12 cellular contexts compared by ENCODE assay signal in genomic region chr3:9782777-9783176, GRCh38. TPM values are rescaled to one million over a fixed set of nuclear protein-coding genes. Genes with fewer than 3 reads are reported as not detected.
DNase-seq lines count a peak whose midpoint lies in the region; ATAC-seq, FAIRE-seq and TF ChIP-seq lines count a peak whose summit lies in the region.
"Had no signal": no experiment of that assay in that cellular context is flagged by ENCODE, and none has a peak within 500 bp of the region (broad histone marks: within the 10 kb centered on the region; RNA-seq: fewer than 3 reads in every experiment).

No MANE protein-coding gene starts in this region.

- no peaks in the 10 kb centered on the region for H3K79me2 ChIP-seq in endothelial cell of umbilical vein (ENCODE audit: control insufficient read depth, insufficient read depth, low read length)

- H2AFZ ChIP-seq in endothelial cell of umbilical vein (ENCODE audit: low read depth, low read length), result no peak overlapping the region

- H3K9ac ChIP-seq in endothelial cell of umbilical vein (replicated peaks; ENCODE audit: extremely low read depth, insufficient read depth, low read length) (no peak overlapping the region), colonic mucosa (ENCODE audit: low read depth in 2 of 2, low read length in 2 of 2) (no peak overlapping the region)

- no peak overlapping the region for H3K4me3 ChIP-seq in A549
- H3K4me3 ChIP-seq in endothelial cell of umbilical vein (replicated peaks in 1 of 3; ENCODE audit: insufficient read depth in 1 of 3, low read depth in 1 of 3, low read length in 3 of 3), result no peak overlapping the region
- H3K4me3 ChIP-seq in colonic mucosa, result no peak overlapping the region
- no peak overlapping the region for H3K4me3 ChIP-seq in prostate gland
- H3K4me3 ChIP-seq: spleen had no signal

- H3K9me3 ChIP-seq in A549 (no peaks in the 10 kb centered on the region), endothelial cell of umbilical vein (replicated peaks; ENCODE audit: control insufficient read depth, insufficient read depth, low read length) (no peaks in the 10 kb centered on the region), colonic mucosa (no peaks in the 10 kb centered on the region), prostate gland (no peaks in the 10 kb centered on the region)
- H3K9me3 ChIP-seq: spleen had no signal

- peak; percentile 33 for TF ChIP-seq CTCF in A549 (IDR thresholded peaks at IDR 0.05)
- TF ChIP-seq CTCF in GM10266 (IDR thresholded peaks at IDR 0.05; ENCODE audit: control insufficient read depth, insufficient read depth, low read depth, missing control alignments), result peak; percentile 39
- no peak for TF ChIP-seq CTCF in endothelial cell of umbilical vein (IDR thresholded peaks at IDR 0.05; ENCODE audit: extremely low read depth in 1 of 2, insufficient read depth in 1 of 2, low read depth in 1 of 2, low read length in 2 of 2)
- TF ChIP-seq CTCF in colonic mucosa (IDR thresholded peaks at IDR 0.05), result no peak
- no peak for TF ChIP-seq CTCF in prostate gland (IDR thresholded peaks at IDR 0.05)

- CTCF ChIA-PET in A549 (lab: Yijun Ruan, JAX) (interaction anchor here (0.6 to 1.9 kb wide), 10 partner anchors 8 to 219 kb away, joined by 3 to 9 read pairs (median 4); partner anchors contain the start of genes ARPC4 and TADA3), endothelial cell of umbilical vein (lab: Charles Lee) (interaction anchor here (0.7 to 1.5 kb wide), 3 partner anchors 8 to 329 kb away, joined by 3 to 4 read pairs (median 3); no protein-coding TSS in a partner anchor)

- no peaks in the 10 kb centered on the region for H3K27me3 ChIP-seq in endothelial cell of umbilical vein (ENCODE audit: control insufficient read depth in 2 of 2, insufficient read depth in 2 of 2, low read length in 2 of 2)
- H3K27me3 ChIP-seq in colonic mucosa, result no peaks in the 10 kb centered on the region
- H3K27me3 ChIP-seq in prostate gland (replicated peaks; ENCODE audit: insufficient read depth), result no peaks in the 10 kb centered on the region
- H3K27me3 ChIP-seq: spleen had no signal

- dilution Hi-C loops in endothelial cell of umbilical vein (cut with MboI; ENCODE audit: extremely low pct_ligation_motif_present, low sequenced_read_pairs), result no loop called here

- no peak for TF ChIP-seq EP300 in A549 (IDR thresholded peaks at IDR 0.05)

- H3K27ac ChIP-seq in A549, result no peak overlapping the region
- H3K27ac ChIP-seq in endothelial cell of umbilical vein (ENCODE audit: insufficient read depth, low read depth, low read length), result no peak overlapping the region
- no peak overlapping the region for H3K27ac ChIP-seq in colonic mucosa
- H3K27ac ChIP-seq in prostate gland, result peak overlapping the region in 1 of 2 donors; percentile 51

- peak in 1 of 2 experiments; percentile 59; a peak in 3 of 5 replicates for TF ChIP-seq RAD21 in A549 (conservative IDR thresholded peaks at IDR 0.05 in 1 of 2, IDR thresholded peaks at IDR 0.05 in 1 of 2)

- no TSS peak for BruUV-seq in endothelial cell of umbilical vein (replicated peaks; lab: Mats Ljungman, UMichigan)

- intact Hi-C loops in endothelial cell of umbilical vein (cut with micrococcal nuclease) (no loop called here), colonic mucosa (cut with DNase I) (no loop called here), prostate gland (cut with DNase I) (no loop called here)

- H3K4me2 ChIP-seq in A549 (no peak overlapping the region), endothelial cell of umbilical vein (ENCODE audit: insufficient read depth, low read length) (no peak overlapping the region)

- H3K9me1 ChIP-seq in endothelial cell of umbilical vein (replicated peaks; ENCODE audit: control insufficient read depth, extremely low read depth, insufficient read depth, low read length), result no peaks in the 10 kb centered on the region

- no peaks in the 10 kb centered on the region for H4K20me1 ChIP-seq in endothelial cell of umbilical vein (replicated peaks; ENCODE audit: control insufficient read depth, extremely low read depth, insufficient read depth, low read length)

- peak in 1 of 2 experiments; percentile 70; a peak in 3 of 6 replicates for ATAC-seq in A549

- 37% methylated on average over 3 of the region's 3 CpGs for WGBS in A549 (ENCODE audit: missing lambda C conversion rate)
- 22% methylated on average over 3 of the region's 3 CpGs for WGBS in prostate gland

- H3K4me1 ChIP-seq in A549 (no peaks in the 10 kb centered on the region), endothelial cell of umbilical vein (ENCODE audit: control insufficient read depth, extremely low read depth, insufficient read depth, low read length) (no peaks in the 10 kb centered on the region), colonic mucosa (no peaks in the 10 kb centered on the region), prostate gland (replicated peaks) (no peaks in the 10 kb centered on the region)

- FAIRE-seq in A549 (lab: Jason Lieb, UNC) (no peak), endothelial cell of umbilical vein (lab: Jason Lieb, UNC) (peak; percentile 4)

- POLR2A ChIA-PET in A549 (lab: Yijun Ruan, JAX) (interaction anchor here (0.6 kb wide), 1 partner anchor 10 kb away, joined by 3 read pairs; the partner anchor contains the start of gene ARPC4), endothelial cell of umbilical vein (lab: Charles Lee) (no interaction called here)

- H3K36me3 ChIP-seq in endothelial cell of umbilical vein (ENCODE audit: control insufficient read depth in 2 of 2, extremely low read depth in 1 of 2, insufficient read depth in 2 of 2, low read length in 2 of 2) (peaks cover 0 to 5% of the 10 kb centered on the region in 2 experiments), colonic mucosa (no peaks in the 10 kb centered on the region), prostate gland (peaks cover 4 to 9% of the 10 kb centered on the region in 2 donors)

- TF ChIP-seq POLR2A in A549 (IDR thresholded peaks at IDR 0.05; ENCODE audit: low read length) (no peak), endothelial cell of umbilical vein (IDR thresholded peaks at IDR 0.05; ENCODE audit: low read depth, low read length) (no peak), prostate gland (IDR thresholded peaks at IDR 0.05) (no peak)

- DNase-seq in A549 (ENCODE audit: low read depth in 1 of 2, low spot score in 1 of 2) (peak; percentile 31 to 45), GM10266 (ENCODE audit: extremely low spot score) (no peak), NCI-H82 treated with DMSO at 0.1 percent for 48 hours (lab: John Stamatoyannopoulos, UW; ENCODE audit: unreplicated experiment) (peak; percentile 0), endothelial cell of umbilical vein (ENCODE audit: low read depth, low spot score) (no peak), pons (ENCODE audit: low spot score) (no peak), glomerular visceral epithelial cell (ENCODE audit: extremely low spot score) (no peak), colonic mucosa (no peak), prostate gland (ENCODE audit: low spot score) (no peak)
- DNase-seq: activated T-cell treated with anti-CD3 and anti-CD28 coated beads, Interleukin-2, amount 50 U/mL, for 48 hours; NCI-H1694 treated with DMSO at 0.1 percent for 48 hours; stimulated activated naive CD4-positive, alpha-beta T cell treated with Interleukin-2 at 50 U/mL for 16 hours had no signal

RNA-seq across cellular contexts. Expression of gene TADA3, which starts 9.5 kb away (rescaled TPM):
- polyA plus RNA-seq in A549 (2011; rRNA removed) (42.6 and 49.2 TPM in 2 replicates), A549 (2017; fragmentation: RNase III; extraction: RNeasy Plus Mini Kit Qiagen cat#74134 plus additional on column Dnase treatment) (44.3 to 53.6 TPM (median 50.3 TPM) in 3 replicates), endothelial cell of umbilical vein (27.8 and 29.6 TPM in 2 replicates)
- 50.2 and 57.1 TPM in 2 replicates for polyA plus RNA-seq in A549 (2012; cell fraction: cytosol; rRNA removed)
- 36.8 and 43.0 TPM in 2 replicates for polyA plus RNA-seq in A549 (2012; cell fraction: nucleus; rRNA removed)
- 46.9 and 52.3 TPM in 2 replicates for polyA minus RNA-seq in A549 (2011; rRNA and poly(A)+ RNA removed)
- total RNA-seq in endothelial cell of umbilical vein (31.0 and 31.3 TPM in 2 replicates), colonic mucosa (10 to 100 TPM; 60.1 to 66.4 TPM), prostate gland (100 to 1,000 TPM; 130 to 131 TPM)
- 31.2 and 37.0 TPM in 2 replicates for polyA plus RNA-seq in endothelial cell of umbilical vein (2011; cell fraction: cytosol; rRNA removed)
- polyA plus RNA-seq in endothelial cell of umbilical vein (2011; cell fraction: nucleus; rRNA removed), result 20.8 and 21.0 TPM in 2 replicates
- polyA plus RNA-seq in endothelial cell of umbilical vein (2012), result 20.0 and 24.6 TPM in 2 replicates
- polyA minus RNA-seq in endothelial cell of umbilical vein, result 20.5 and 20.7 TPM in 2 replicates
- polyA minus RNA-seq in endothelial cell of umbilical vein (2011; cell fraction: cytosol; rRNA and poly(A)+ RNA removed), result 25.8 TPM
- polyA minus RNA-seq in endothelial cell of umbilical vein (2011; cell fraction: nucleus; rRNA and poly(A)+ RNA removed), result 8.2 and 8.4 TPM in 2 replicates

RNA-seq across cellular contexts. Expression of gene ARPC4, which starts 10.1 kb away (rescaled TPM):
- polyA plus RNA-seq in A549 (2011; rRNA removed), result 126 and 140 TPM in 2 replicates
- 152 and 172 TPM in 2 replicates for polyA plus RNA-seq in A549 (2012; cell fraction: cytosol; rRNA removed)
- polyA plus RNA-seq in A549 (2012; cell fraction: nucleus; rRNA removed), result 80.9 and 87.3 TPM in 2 replicates
- polyA plus RNA-seq in A549 (2017; fragmentation: RNase III; extraction: RNeasy Plus Mini Kit Qiagen cat#74134 plus additional on column Dnase treatment), result 292 to 310 TPM (median 298 TPM) in 3 replicates
- 124 and 133 TPM in 2 replicates for polyA minus RNA-seq in A549 (2011; rRNA and poly(A)+ RNA removed)
- 197 TPM in 2 replicates for total RNA-seq in endothelial cell of umbilical vein
- polyA plus RNA-seq in endothelial cell of umbilical vein, result 181 and 217 TPM in 2 replicates
- polyA plus RNA-seq in endothelial cell of umbilical vein (2011; cell fraction: cytosol; rRNA removed), result 216 and 218 TPM in 2 replicates
- polyA plus RNA-seq in endothelial cell of umbilical vein (2011; cell fraction: nucleus; rRNA removed), result 102 and 119 TPM in 2 replicates
- polyA plus RNA-seq in endothelial cell of umbilical vein (2012), result 138 and 169 TPM in 2 replicates
- 157 and 160 TPM in 2 replicates for polyA minus RNA-seq in endothelial cell of umbilical vein
- polyA minus RNA-seq in endothelial cell of umbilical vein (2011; cell fraction: cytosol; rRNA and poly(A)+ RNA removed), result 112 TPM
- 71.5 and 76.3 TPM in 2 replicates for polyA minus RNA-seq in endothelial cell of umbilical vein (2011; cell fraction: nucleus; rRNA and poly(A)+ RNA removed)
- 100 to 1,000 TPM; 221 to 228 TPM for total RNA-seq in colonic mucosa
- total RNA-seq in prostate gland, result 100 to 1,000 TPM; 121 to 152 TPM

RNA-seq across cellular contexts. Expression of gene CAMK1, which starts 13.0 kb away (rescaled TPM):
- polyA plus RNA-seq in A549 (2011; rRNA removed), result 13.5 and 16.0 TPM in 2 replicates
- polyA plus RNA-seq in A549 (2012; cell fraction: cytosol; rRNA removed), result 22.5 and 26.5 TPM in 2 replicates
- polyA plus RNA-seq in A549 (2012; cell fraction: nucleus; rRNA removed), result 20.9 and 21.9 TPM in 2 replicates
- 15.6 to 16.1 TPM (median 15.9 TPM) in 3 replicates for polyA plus RNA-seq in A549 (2017; fragmentation: RNase III; extraction: RNeasy Plus Mini Kit Qiagen cat#74134 plus additional on column Dnase treatment)
- polyA minus RNA-seq in A549 (2011; rRNA and poly(A)+ RNA removed), result 11.0 TPM in 2 replicates
- total RNA-seq in endothelial cell of umbilical vein, result 23.5 and 25.7 TPM in 2 replicates
- polyA plus RNA-seq in endothelial cell of umbilical vein, result 24.4 and 28.4 TPM in 2 replicates
- 27.5 and 32.0 TPM in 2 replicates for polyA plus RNA-seq in endothelial cell of umbilical vein (2011; cell fraction: cytosol; rRNA removed)
- polyA plus RNA-seq in endothelial cell of umbilical vein (2011; cell fraction: nucleus; rRNA removed), result 23.2 and 25.2 TPM in 2 replicates
- polyA plus RNA-seq in endothelial cell of umbilical vein (2012), result 21.5 and 22.5 TPM in 2 replicates
- 15.4 and 16.6 TPM in 2 replicates for polyA minus RNA-seq in endothelial cell of umbilical vein
- 2.2 TPM for polyA minus RNA-seq in endothelial cell of umbilical vein (2011; cell fraction: cytosol; rRNA and poly(A)+ RNA removed)
- 5.2 and 8.0 TPM in 2 replicates for polyA minus RNA-seq in endothelial cell of umbilical vein (2011; cell fraction: nucleus; rRNA and poly(A)+ RNA removed)
- total RNA-seq in colonic mucosa, result 10 to 100 TPM in 1 of 2 donors, 1 to 10 TPM in 1; 7.8 to 16.5 TPM
- 100 to 1,000 TPM in 1 of 2 donors, 10 to 100 TPM in 1; 74.4 to 167 TPM for total RNA-seq in prostate gland

RNA-seq across cellular contexts. Expression of gene TTLL3, which starts 27.3 kb away (rescaled TPM):
- polyA plus RNA-seq in A549 (2011; rRNA removed) (13.0 and 18.1 TPM in 2 replicates), A549 (2017; fragmentation: RNase III; extraction: RNeasy Plus Mini Kit Qiagen cat#74134 plus additional on column Dnase treatment) (9.9 to 12.8 TPM (median 10.3 TPM) in 3 replicates), endothelial cell of umbilical vein (63.7 and 65.2 TPM in 2 replicates)
- polyA plus RNA-seq in A549 (2012; cell fraction: cytosol; rRNA removed), result 13.6 and 14.1 TPM in 2 replicates
- polyA plus RNA-seq in A549 (2012; cell fraction: nucleus; rRNA removed), result 115 and 128 TPM in 2 replicates
- 23.9 and 25.2 TPM in 2 replicates for polyA minus RNA-seq in A549 (2011; rRNA and poly(A)+ RNA removed)
- total RNA-seq in endothelial cell of umbilical vein (41.8 and 43.5 TPM in 2 replicates), colonic mucosa (10 to 100 TPM; 25.0 to 28.7 TPM), prostate gland (10 to 100 TPM; 40.7 to 69.0 TPM)
- polyA plus RNA-seq in endothelial cell of umbilical vein (2011; cell fraction: cytosol; rRNA removed), result 13.5 and 20.3 TPM in 2 replicates
- 380 and 478 TPM in 2 replicates for polyA plus RNA-seq in endothelial cell of umbilical vein (2011; cell fraction: nucleus; rRNA removed)
- 26.4 and 27.3 TPM in 2 replicates for polyA plus RNA-seq in endothelial cell of umbilical vein (2012)
- 84.2 and 98.1 TPM in 2 replicates for polyA minus RNA-seq in endothelial cell of umbilical vein
- polyA minus RNA-seq in endothelial cell of umbilical vein (2011; cell fraction: cytosol; rRNA and poly(A)+ RNA removed), result 8.4 TPM
- polyA minus RNA-seq in endothelial cell of umbilical vein (2011; cell fraction: nucleus; rRNA and poly(A)+ RNA removed), result 74.4 and 87.9 TPM in 2 replicates

RNA-seq across cellular contexts. Expression of gene OGG1, which starts 33.0 kb away (rescaled TPM):
- 21.2 and 21.6 TPM in 2 replicates for polyA plus RNA-seq in A549 (2011; rRNA removed)
- 25.9 and 30.9 TPM in 2 replicates for polyA plus RNA-seq in A549 (2012; cell fraction: cytosol; rRNA removed)
- 27.7 and 29.5 TPM in 2 replicates for polyA plus RNA-seq in A549 (2012; cell fraction: nucleus; rRNA removed)
- polyA plus RNA-seq in A549 (2017; fragmentation: RNase III; extraction: RNeasy Plus Mini Kit Qiagen cat#74134 plus additional on column Dnase treatment), result 17.2 to 20.0 TPM (median 18.1 TPM) in 3 replicates
- 49.8 and 52.6 TPM in 2 replicates for polyA minus RNA-seq in A549 (2011; rRNA and poly(A)+ RNA removed)
- total RNA-seq in endothelial cell of umbilical vein, result 24.1 and 27.2 TPM in 2 replicates
- polyA plus RNA-seq in endothelial cell of umbilical vein, result 32.1 and 36.2 TPM in 2 replicates
- polyA plus RNA-seq in endothelial cell of umbilical vein (2011; cell fraction: cytosol; rRNA removed), result 25.8 and 27.0 TPM in 2 replicates
- 36.0 and 36.3 TPM in 2 replicates for polyA plus RNA-seq in endothelial cell of umbilical vein (2011; cell fraction: nucleus; rRNA removed)
- 14.5 and 19.7 TPM in 2 replicates for polyA plus RNA-seq in endothelial cell of umbilical vein (2012)
- 49.9 and 61.9 TPM in 2 replicates for polyA minus RNA-seq in endothelial cell of umbilical vein
- polyA minus RNA-seq in endothelial cell of umbilical vein (2011; cell fraction: cytosol; rRNA and poly(A)+ RNA removed), result 25.4 TPM
- 37.2 and 41.7 TPM in 2 replicates for polyA minus RNA-seq in endothelial cell of umbilical vein (2011; cell fraction: nucleus; rRNA and poly(A)+ RNA removed)
- 10 to 100 TPM; 19.1 to 24.9 TPM for total RNA-seq in colonic mucosa
- total RNA-seq in prostate gland, result 10 to 100 TPM; 22.6 to 38.2 TPM

Comparison
In these comparisons a context has a peak if more than half of its experiments do, and no peak if none do; other contexts are left out.
1. DNase-seq: peak in A549 (2 of 2) and NCI-H82 treated with DMSO at 0.1 percent for 48 hours (single experiment); none in GM10266 (single experiment), endothelial cell of umbilical vein (single experiment), pons (single experiment), glomerular visceral epithelial cell (single experiment), colonic mucosa (single experiment) and prostate gland (single experiment).
2. CTCF ChIP-seq: peak in A549 (single experiment) and GM10266 (single experiment); none in endothelial cell of umbilical vein (0 of 2), colonic mucosa (single experiment) and prostate gland (0 of 4).